In genomic region chrX:146994163-146994562, GRCh38 we compare ENCODE assay signal across 29 cellular contexts.
"Had no signal": no experiment of that assay in that cellular context is flagged by ENCODE, and none has a peak within 500 bp of the region (broad histone marks: within the 10 kb centered on the region; RNA-seq: fewer than 3 reads in every experiment).

No MANE protein-coding gene starts in this region.

- H3K4me1 Mint-ChIP-seq: endodermal cell had no signal

- H3K79me2 ChIP-seq: hepatocyte had no signal

- H3K4me3 ChIP-seq: colonic mucosa, coronary artery, dorsolateral prefrontal cortex, esophagus muscularis mucosa, esophagus squamous epithelium, gastrocnemius medialis, gastroesophageal sphincter, heart left ventricle, heart right ventricle, hepatocyte had no signal

- ATAC-seq: effector memory CD8-positive, alpha-beta T cell; esophagus mucosa; foreskin keratinocyte; gastrocnemius medialis; gastroesophageal sphincter; heart left ventricle; heart right ventricle had no signal

- H3K27ac Mint-ChIP-seq: dendritic cell treated with granulocyte-macrophage colony-stimulating factor and Interleukin-4, amounts not matched to agents 40 ng/mL and 50 ng/mL, for 4 days; effector memory CD8-positive, alpha-beta T cell; endodermal cell had no signal

- H3K4me1 ChIP-seq: colonic mucosa, esophagus muscularis mucosa, esophagus squamous epithelium, foreskin keratinocyte, gastrocnemius medialis, gastroesophageal sphincter, heart left ventricle, heart right ventricle had no signal

- H3K9me3 Mint-ChIP-seq: dendritic cell treated with granulocyte-macrophage colony-stimulating factor and Interleukin-4, amounts not matched to agents 40 ng/mL and 50 ng/mL, for 4 days; effector memory CD8-positive, alpha-beta T cell had no signal

- FAIRE-seq: endometrium, endothelial cell of umbilical vein, frontal cortex had no signal

- H2AFZ ChIP-seq: hepatocyte had no signal

- H3K27ac ChIP-seq: colonic mucosa, coronary artery, dorsolateral prefrontal cortex, epithelial cell of prostate, esophagus muscularis mucosa, esophagus squamous epithelium, foreskin keratinocyte, gastrocnemius medialis, gastroesophageal sphincter, heart left ventricle, heart right ventricle, hepatocyte had no signal

- H3K9me3 ChIP-seq: colonic mucosa, esophagus muscularis mucosa, esophagus squamous epithelium, gastrocnemius medialis, gastroesophageal sphincter, heart left ventricle, heart right ventricle had no signal

- H3K4me2 ChIP-seq: hepatocyte had no signal

- H3K27me3 Mint-ChIP-seq: effector memory CD8-positive, alpha-beta T cell had no signal

- H3K4me3 Mint-ChIP-seq: dendritic cell treated with granulocyte-macrophage colony-stimulating factor and Interleukin-4, amounts not matched to agents 40 ng/mL and 50 ng/mL, for 4 days; effector memory CD8-positive, alpha-beta T cell; endodermal cell had no signal

- H3K27me3 ChIP-seq: colonic mucosa, esophagus muscularis mucosa, esophagus squamous epithelium, foreskin keratinocyte, gastrocnemius medialis, gastroesophageal sphincter, heart left ventricle, heart right ventricle, hepatocyte had no signal

- H3K36me3 ChIP-seq: colonic mucosa, esophagus muscularis mucosa, esophagus squamous epithelium, gastrocnemius medialis, gastroesophageal sphincter, heart left ventricle, heart right ventricle had no signal

- DNase-seq: colonic mucosa; cortex of kidney; dermis blood vessel endothelial cell; dorsolateral prefrontal cortex; effector CD4-positive, alpha-beta T cell; effector CD8-positive, alpha-beta T cell; effector memory CD4-positive, alpha-beta T cell; effector memory CD8-positive, alpha-beta T cell; endodermal cell; erythroblast; esophagus squamous epithelium; foreskin fibroblast; foreskin keratinocyte; foreskin melanocyte; gastrocnemius medialis; glutamatergic neuron; head of caudate nucleus; heart left ventricle; heart right ventricle had no signal
